In the genomic region with DNA sequence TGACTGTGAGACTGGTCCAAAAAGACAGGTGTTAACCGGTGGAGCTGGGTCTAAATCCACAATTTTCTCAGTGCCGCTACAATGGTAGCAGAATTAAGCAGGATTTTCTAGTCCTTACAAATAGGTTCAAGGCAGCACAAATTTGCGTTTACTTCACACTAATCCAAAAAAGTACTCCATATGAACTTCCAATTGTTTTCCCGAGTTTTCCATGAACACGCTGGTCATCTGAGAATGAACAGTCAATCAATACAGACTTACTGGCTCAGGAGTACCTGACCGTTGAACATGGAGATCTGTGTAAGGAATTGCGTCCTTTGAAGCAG, we compare ENCODE assay signal across 8 cellular contexts.
DNase-seq lines count a peak whose midpoint lies in the region; ATAC-seq, FAIRE-seq and TF ChIP-seq lines count a peak whose summit lies in the region.

No MANE protein-coding gene starts in this region.

- ATAC-seq in HG02981 (IDR thresholded peaks at IDR 0.05; ENCODE audit: unreplicated experiment) (no peak), GM21360 (IDR thresholded peaks at IDR 0.05; ENCODE audit: unreplicated experiment) (no peak)

- peak overlapping the region; percentile 87 for H3K4me3 ChIP-seq in adipocyte (ENCODE audit: low read length)
- H3K4me3 ChIP-seq in iPS-18c (ENCODE audit: insufficient read depth, low read depth, low read length), result peak overlapping the region; percentile 70
- H3K4me3 ChIP-seq in skin epidermis, result peak overlapping the region; percentile 63 to 79 (median 67)

- peak overlapping the region; percentile 79 for H3K9ac ChIP-seq in adipocyte (ENCODE audit: low read length)

- FAIRE-seq in H54 (lab: Jason Lieb, UNC), result peak; percentile 68

- H3K9me3 ChIP-seq in adipocyte (ENCODE audit: control insufficient read depth, low read length) (no peaks in the 10 kb centered on the region), iPS-18c (ENCODE audit: control insufficient read depth, insufficient read depth, low read length) (no peaks in the 10 kb centered on the region)

- no peak for DNase-seq in H54 (ENCODE audit: insufficient read length, low spot score)
- no peak for DNase-seq in adipocyte (ENCODE audit: low read depth)
- no peak for DNase-seq in NCI-H524 treated with DMSO at 0.1 percent for 48 hours (lab: John Stamatoyannopoulos, UW)
- DNase-seq in NAMALWA (ENCODE audit: low spot score), result no peak

- H3K36me3 ChIP-seq in adipocyte (ENCODE audit: control insufficient read depth, insufficient read depth, low read length, severe bottlenecking), result no peaks in the 10 kb centered on the region

- TF ChIP-seq POLR2A in H54 (IDR thresholded peaks at IDR 0.05; ENCODE audit: low read depth, low read length), result no peak

- H3K4me1 ChIP-seq in adipocyte (ENCODE audit: control insufficient read depth, insufficient read depth, low read length), result peaks cover 24% of the 10 kb centered on the region

- H3K27ac ChIP-seq in skin epidermis, result peak overlapping the region in 18 of 21 experiments; percentile 51 to 88 (median 80)

- no peaks in the 10 kb centered on the region for H3K27me3 ChIP-seq in adipocyte (replicated peaks; ENCODE audit: control insufficient read depth, insufficient read depth, low read length)
